ENCODE assay signal across 20 cellular contexts in the genomic region with DNA sequence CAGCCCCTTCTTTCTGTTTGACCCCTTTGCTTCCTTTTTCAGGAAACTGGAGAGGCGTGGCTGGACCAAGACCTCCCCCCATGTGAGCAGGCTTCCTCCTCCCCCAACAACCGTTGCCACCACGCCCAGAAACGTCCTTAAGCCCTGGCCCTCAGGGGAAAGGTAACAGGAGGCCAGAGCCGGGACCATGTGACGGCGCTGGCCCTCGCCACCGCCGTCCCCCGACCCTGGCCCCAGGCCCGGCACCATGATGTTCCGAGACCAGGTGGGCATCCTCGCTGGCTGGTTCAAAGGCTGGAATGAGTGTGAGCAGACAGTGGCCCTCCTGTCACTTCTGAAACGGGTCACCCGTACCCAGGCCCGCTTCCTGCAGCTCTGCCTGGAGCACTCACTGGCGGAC. TPM values are rescaled to one million over a fixed set of nuclear protein-coding genes. Genes with fewer than 3 reads are reported as not detected.
DNase-seq lines count a peak whose midpoint lies in the region; ATAC-seq, FAIRE-seq and TF ChIP-seq lines count a peak whose summit lies in the region.
"Had no signal": no experiment of that assay in that cellular context is flagged by ENCODE, and none has a peak within 500 bp of the region (broad histone marks: within the 10 kb centered on the region; RNA-seq: fewer than 3 reads in every experiment).

No MANE protein-coding gene starts in this region.

- H3K9ac ChIP-seq in K562 (ENCODE audit: insufficient read depth in 1 of 2, low read depth in 2 of 2, low read length in 2 of 2) (peak overlapping the region; percentile 46 to 84), neuronal stem cell (ENCODE audit: low read depth, low read length, poor library complexity) (no peak overlapping the region)

- no TSS peak for BruUV-seq in K562 (replicated peaks; lab: Mats Ljungman, UMichigan)

- H3K79me1 ChIP-seq in neuronal stem cell (ENCODE audit: low read depth, low read length): peaks cover 4% of the 10 kb centered on the region

- TF ChIP-seq CTCF in K562 (IDR thresholded peaks at IDR 0.05 in 2 of 3, conservative IDR thresholded peaks at IDR 0.05 in 1 of 3; ENCODE audit: insufficient read depth in 2 of 3, low read depth in 1 of 3, low read length in 3 of 3): no peak

- no peak overlapping the region for H3K14ac ChIP-seq in neuronal stem cell (ENCODE audit: low read length)

- H3K27me3 Mint-ChIP-seq in CD4-positive, CD25-positive, alpha-beta regulatory T cell: no peaks in the 10 kb centered on the region
- H3K27me3 Mint-ChIP-seq: CD4-positive, alpha-beta T cell had no signal

- H2BK5ac ChIP-seq in neuronal stem cell (ENCODE audit: low read length): no peak overlapping the region

- H2BK15ac ChIP-seq in neuronal stem cell (ENCODE audit: low read length): no peak overlapping the region

- H3K27ac Mint-ChIP-seq in CD4-positive, CD25-positive, alpha-beta regulatory T cell: peak overlapping the region in 2 of 3 donors; percentile 32 to 65
- peak overlapping the region; percentile 23 for H3K27ac Mint-ChIP-seq in stimulated activated effector memory CD8-positive, alpha-beta T cell treated with anti-CD3 and anti-CD28 coated beads, Interleukin-12 subunit alpha, Interleukin-12 subunit beta, amount 100 ng/mL, for 72 hours
- H3K27ac Mint-ChIP-seq: CD4-positive, alpha-beta T cell; HFFc6 had no signal

- H4K20me1 ChIP-seq in K562 (replicated peaks; ENCODE audit: control insufficient read depth, insufficient read depth, low read length): peaks cover 10% of the 10 kb centered on the region; the same call in 1 of the 2 replicates

- no peak overlapping the region for H2BK120ac ChIP-seq in neuronal stem cell (ENCODE audit: low read depth, low read length)

- no peak overlapping the region for H4K91ac ChIP-seq in neuronal stem cell (ENCODE audit: low read depth, low read length, poor library complexity)

- H3K18ac ChIP-seq in neuronal stem cell (ENCODE audit: low read length): no peak overlapping the region

- no peaks in the 10 kb centered on the region for H3K27me3 ChIP-seq in CD4-positive, CD25-positive, alpha-beta regulatory T cell (ENCODE audit: control insufficient read depth, insufficient read depth, low read length)
- H3K27me3 ChIP-seq in K562 (ENCODE audit: control insufficient read depth in 2 of 2, insufficient read depth in 2 of 2, low read length in 2 of 2) (no peaks in the 10 kb centered on the region), neuronal stem cell (ENCODE audit: control insufficient read depth in 3 of 3, insufficient read depth in 3 of 3, low read depth in 1 of 3, low read length in 3 of 3) (no peaks in the 10 kb centered on the region)
- H3K27me3 ChIP-seq: BLaER1 treated with 17β-estradiol and CSF1 and Interleukin-3, amounts not matched to agents 10 nM and 100 nM had no signal

- no peaks in the 10 kb centered on the region for H3K9me3 ChIP-seq in CD4-positive, CD25-positive, alpha-beta regulatory T cell (ENCODE audit: control insufficient read depth in 2 of 2, low read length in 2 of 2)
- H3K9me3 ChIP-seq in K562 (replicated peaks; ENCODE audit: control insufficient read depth, insufficient read depth, low read depth, low read length) (no peaks in the 10 kb centered on the region), neuronal stem cell (replicated peaks in 1 of 2; ENCODE audit: control insufficient read depth in 2 of 2, insufficient read depth in 1 of 2, low read depth in 1 of 2, low read length in 2 of 2) (no peaks in the 10 kb centered on the region)
- H3K9me3 ChIP-seq: BLaER1 treated with 17β-estradiol and CSF1 and Interleukin-3, amounts not matched to agents 10 nM and 100 nM had no signal

- H4K8ac ChIP-seq in neuronal stem cell (ENCODE audit: low read depth, low read length): no peak overlapping the region

- intact Hi-C loops in K562 (cut with micrococcal nuclease): no loop called here

- no peak overlapping the region for H3K4me3 ChIP-seq in CD4-positive, CD25-positive, alpha-beta regulatory T cell (ENCODE audit: low read depth, low read length)
- peak overlapping the region; percentile 21; the same call in 1 of the 2 replicates for H3K4me3 ChIP-seq in K562
- H3K4me3 ChIP-seq in neuronal stem cell (ENCODE audit: low read length in 2 of 2): no peak overlapping the region
- H3K4me3 ChIP-seq: BLaER1 treated with 17β-estradiol and CSF1 and Interleukin-3, amounts not matched to agents 10 nM and 100 nM had no signal

- FAIRE-seq in K562 (lab: Jason Lieb, UNC): peak; percentile 87
- FAIRE-seq: G401.6, GM12891, H1, HTR-8/SVneo had no signal

- no peaks in the 10 kb centered on the region for H3K9me3 Mint-ChIP-seq in CD4-positive, CD25-positive, alpha-beta regulatory T cell
- H3K9me3 Mint-ChIP-seq in stimulated activated effector memory CD8-positive, alpha-beta T cell treated with anti-CD3 and anti-CD28 coated beads, Interleukin-12 subunit alpha, Interleukin-12 subunit beta, amount 100 ng/mL, for 72 hours: no peaks in the 10 kb centered on the region
- H3K9me3 Mint-ChIP-seq: CD4-positive, alpha-beta T cell; HFFc6 had no signal

- ATAC-seq in CD4-positive, CD25-positive, alpha-beta regulatory T cell (ENCODE audit: low read depth in 2 of 2): no peak
- ATAC-seq in K562 (peak; percentile 95), GM21447 (IDR thresholded peaks at IDR 0.05; ENCODE audit: unreplicated experiment) (no peak)
- no peak for ATAC-seq in stimulated activated effector memory CD8-positive, alpha-beta T cell treated with anti-CD3 and anti-CD28 coated beads, Interleukin-12 subunit alpha, Interleukin-12 subunit beta, amount 100 ng/mL, for 72 hours

- DNase-seq in CD4-positive, CD25-positive, alpha-beta regulatory T cell: no peak
- DNase-seq in HUDEP-2 (lab: John Stamatoyannopoulos, UW; ENCODE audit: unreplicated experiment in 76 of 76) (peak in 54 of 76 experiments; percentile 16 to 80 (median 50)), K562 (ENCODE audit: extremely low read depth in 1 of 4, low spot score in 3 of 4) (peak; percentile 83 to 86 (median 83)), T-helper 9 cell (no peak), neuronal stem cell (ENCODE audit: low spot score) (no peak)
- DNase-seq in stimulated activated effector memory CD8-positive, alpha-beta T cell treated with anti-CD3 and anti-CD28 coated beads, Interleukin-12 subunit alpha, Interleukin-12 subunit beta, amount 100 ng/mL, for 72 hours (ENCODE audit: low spot score in 2 of 2): no peak
- DNase-seq: ACHN; CD4-positive, alpha-beta T cell; DMS153; DMS79 treated with DMSO at 0.1 percent for 48 hours; EL; HCEC 1CT; HFFc6 had no signal

- no peak overlapping the region for H3K23ac ChIP-seq in neuronal stem cell (ENCODE audit: low read depth, low read length, poor library complexity)

- H3K4me3 Mint-ChIP-seq in CD4-positive, CD25-positive, alpha-beta regulatory T cell: no peak overlapping the region
- no peak overlapping the region for H3K4me3 Mint-ChIP-seq in stimulated activated effector memory CD8-positive, alpha-beta T cell treated with anti-CD3 and anti-CD28 coated beads, Interleukin-12 subunit alpha, Interleukin-12 subunit beta, amount 100 ng/mL, for 72 hours
- H3K4me3 Mint-ChIP-seq: CD4-positive, alpha-beta T cell; HFFc6 had no signal

- H3K4me1 ChIP-seq in CD4-positive, CD25-positive, alpha-beta regulatory T cell (ENCODE audit: control insufficient read depth, insufficient read depth, low read length, poor library complexity, severe bottlenecking): no peaks in the 10 kb centered on the region
- H3K4me1 ChIP-seq in K562 (replicated peaks in 1 of 2; ENCODE audit: control insufficient read depth in 2 of 2, insufficient read depth in 2 of 2, low read length in 2 of 2) (peaks cover 11 to 37% of the 10 kb centered on the region in 2 experiments), neuronal stem cell (ENCODE audit: control insufficient read depth in 2 of 2, insufficient read depth in 1 of 2, low read depth in 1 of 2, low read length in 2 of 2) (no peaks in the 10 kb centered on the region)

- CTCF ChIA-PET in K562 (lab: Yijun Ruan, JAX; ENCODE audit: low intra/inter-chr PET ratio): no interaction called here

- no peaks in the 10 kb centered on the region for H3K9me1 ChIP-seq in K562 (ENCODE audit: control insufficient read depth, insufficient read depth, low read length)

- peak; percentile 39; the same call in 1 of the 2 replicates for TF ChIP-seq POLR2A in K562 (conservative IDR thresholded peaks at IDR 0.05)

- peak; percentile 53; the same call in 1 of the 2 replicates for TF ChIP-seq EP300 in K562 (IDR thresholded peaks at IDR 0.05; ENCODE audit: low read length)

- no peak overlapping the region for H2AK5ac ChIP-seq in neuronal stem cell (ENCODE audit: low read depth, low read length)

- H2AFZ ChIP-seq in K562 (ENCODE audit: low read depth, low read length) (no peak overlapping the region), neuronal stem cell (ENCODE audit: low read length) (no peak overlapping the region)

- WGBS in K562 (ENCODE audit: insufficient coverage, low coverage, missing lambda C conversion rate): 18% methylated on average over 11 of the region's 18 CpGs
- no CpG with 5 or more reads among the region's 18 CpGs for whole genome bisulfite sequencing in neuronal stem cell (ENCODE audit: extremely low coverage in 2 of 2, insufficient read length in 2 of 2, insufficient replicate concordance in 1 of 2), 2 donors

- peaks cover 57% of the 10 kb centered on the region for H3K36me3 ChIP-seq in CD4-positive, CD25-positive, alpha-beta regulatory T cell (ENCODE audit: control insufficient read depth, insufficient read depth, low read length)
- H3K36me3 ChIP-seq in K562 (ENCODE audit: control insufficient read depth, insufficient read depth, low read length) (peaks cover 88% of the 10 kb centered on the region), neuronal stem cell (replicated peaks in 1 of 2; ENCODE audit: control insufficient read depth in 2 of 2, insufficient read depth in 2 of 2, low read length in 2 of 2) (peaks cover 54 to 92% of the 10 kb centered on the region in 2 donors)

- peaks cover under 1 to 9% (median 6%) of the 10 kb centered on the region in 4 donors for H3K4me1 Mint-ChIP-seq in CD4-positive, CD25-positive, alpha-beta regulatory T cell
- H3K4me1 Mint-ChIP-seq in stimulated activated effector memory CD8-positive, alpha-beta T cell treated with anti-CD3 and anti-CD28 coated beads, Interleukin-12 subunit alpha, Interleukin-12 subunit beta, amount 100 ng/mL, for 72 hours: peaks cover 8% of the 10 kb centered on the region

- H2BK12ac ChIP-seq in neuronal stem cell (ENCODE audit: low read length): no peak overlapping the region

- no peak for TF ChIP-seq RAD21 in K562 (CRISPR knock-in tag; conservative IDR thresholded peaks at IDR 0.05 in 1 of 2, IDR thresholded peaks at IDR 0.05 in 1 of 2)

- H3K79me2 ChIP-seq in K562 (ENCODE audit: control insufficient read depth, insufficient read depth, low read length): peaks cover 56% of the 10 kb centered on the region

- H3K4me2 ChIP-seq in K562 (ENCODE audit: insufficient read depth, low read length) (peak overlapping the region; percentile 65), neuronal stem cell (ENCODE audit: insufficient read depth, low read length, poor library complexity, severe bottlenecking) (no peak overlapping the region)
- H3K4me2 ChIP-seq: BLaER1 treated with 17β-estradiol and CSF1 and Interleukin-3, amounts not matched to agents 10 nM and 100 nM had no signal

- peaks cover 46% of the 10 kb centered on the region for H3K36me3 Mint-ChIP-seq in CD4-positive, CD25-positive, alpha-beta regulatory T cell
- H3K36me3 Mint-ChIP-seq in stimulated activated effector memory CD8-positive, alpha-beta T cell treated with anti-CD3 and anti-CD28 coated beads, Interleukin-12 subunit alpha, Interleukin-12 subunit beta, amount 100 ng/mL, for 72 hours: peaks cover 95% of the 10 kb centered on the region

- POLR2A ChIA-PET in K562 (lab: Yijun Ruan, JAX): interaction anchor here (1.9 to 2.4 kb wide), 2 partner anchors 10 to 34 kb away, joined by 6 to 7 read pairs; partner anchors contain the start of genes MED29 and PAF1

- no peak overlapping the region for H3K4ac ChIP-seq in neuronal stem cell (ENCODE audit: low read length)

- in situ Hi-C loops in K562 (cut with MboI): no loop called here

- H3K27ac ChIP-seq in CD4-positive, CD25-positive, alpha-beta regulatory T cell (ENCODE audit: insufficient read depth, low read length, poor library complexity, severe bottlenecking): no peak overlapping the region
- H3K27ac ChIP-seq in K562 (ENCODE audit: extremely low read depth, low read depth, low read length) (peak overlapping the region; percentile 70), neuronal stem cell (replicated peaks; ENCODE audit: low read length) (no peak overlapping the region)

RNA-seq across cellular contexts. Expression of gene SAMD4B, which starts 14.4 kb away (rescaled TPM):
- 78.9 TPM for total RNA-seq in CD4-positive, CD25-positive, alpha-beta regulatory T cell
- polyA plus RNA-seq in CD4-positive, CD25-positive, alpha-beta regulatory T cell: 1 to 10 TPM; 5.7 to 9.9 (median 6.5) TPM
- 114 and 163 TPM in 2 replicates for total RNA-seq in K562 (2011; cell fraction: chromatin; rRNA removed; ENCODE audit: low replicate concordance)
- 74.5 and 86.1 TPM in 2 replicates for total RNA-seq in K562 (2011; cell fraction: nucleolus; rRNA removed)
- total RNA-seq in K562 (2011; cell fraction: nucleoplasm; rRNA removed): 116 and 164 TPM in 2 replicates
- total RNA-seq in K562 (2014; rRNA removed) (41.1 and 55.2 TPM in 2 replicates), K562 (2014; rRNA removed; fragmentation: Illumina TruSeq; extraction: Trizol) (17.2 and 19.9 TPM in 2 replicates), K562 (2015; rRNA removed; fragmentation: Illumina TruSeq; extraction: Trizol) (38.0 and 42.2 TPM in 2 replicates), K562 (2021) (86.3 and 90.5 TPM in 2 replicates)
- polyA plus RNA-seq in K562 (2011; rRNA removed) (20.9 and 54.2 TPM in 2 replicates), K562 (2014; fragmentation: Illumina TruSeq; extraction: Trizol) (81.8 and 105 TPM in 2 replicates), K562 (2014; fragmentation: Nextera tagmentation; extraction: Ambion mirVana) (1 to 10 TPM; 3.4 to 5.9 TPM), K562 (2014; rRNA removed) (76.4 and 77.0 TPM in 2 replicates)
- 38.5 and 56.2 TPM in 2 replicates for polyA plus RNA-seq in K562 (2011; cell fraction: cytosol; rRNA removed)
- 81.0 and 127 TPM in 2 replicates for polyA plus RNA-seq in K562 (2011; cell fraction: nucleus; rRNA removed)
- polyA plus RNA-seq in K562 (2012): 86.0 and 136 TPM in 2 replicates
- polyA minus RNA-seq in K562 (2011; rRNA and poly(A)+ RNA removed): 22.5 and 27.0 TPM in 2 replicates
- polyA minus RNA-seq in K562 (2011; cell fraction: cytosol; rRNA and poly(A)+ RNA removed): 59.6 and 84.3 TPM in 2 replicates
- 23.4 and 27.1 TPM in 2 replicates for polyA minus RNA-seq in K562 (2011; cell fraction: nucleus; rRNA and poly(A)+ RNA removed)
- 135 TPM for polyA plus RNA-seq in neuronal stem cell (2013, experiment 1 of 2)
- 135 TPM for polyA plus RNA-seq in neuronal stem cell (2013, experiment 2 of 2)

RNA-seq across cellular contexts. Expression of gene GMFG, which starts 20.8 kb away (rescaled TPM):
- 512 TPM for total RNA-seq in CD4-positive, CD25-positive, alpha-beta regulatory T cell
- polyA plus RNA-seq in CD4-positive, CD25-positive, alpha-beta regulatory T cell: 1,000 to 10,000 TPM; 1,343 to 1,906 (median 1,706) TPM
- total RNA-seq in K562 (2011; cell fraction: chromatin; rRNA removed; ENCODE audit: low replicate concordance): 7.6 and 17.2 TPM in 2 replicates
- 11.3 and 11.6 TPM in 2 replicates for total RNA-seq in K562 (2011; cell fraction: nucleolus; rRNA removed)
- total RNA-seq in K562 (2011; cell fraction: nucleoplasm; rRNA removed): 14.4 and 17.5 TPM in 2 replicates
- total RNA-seq in K562 (2014; rRNA removed): 37.1 and 48.4 TPM in 2 replicates
- total RNA-seq in K562 (2014; rRNA removed; fragmentation: Illumina TruSeq; extraction: Trizol): 48.5 and 59.1 TPM in 2 replicates
- 52.8 and 55.6 TPM in 2 replicates for total RNA-seq in K562 (2015; rRNA removed; fragmentation: Illumina TruSeq; extraction: Trizol)
- 51.8 and 58.6 TPM in 2 replicates for total RNA-seq in K562 (2021)
- 91.3 and 101 TPM in 2 replicates for polyA plus RNA-seq in K562 (2011; rRNA removed)
- 45.0 and 75.1 TPM in 2 replicates for polyA plus RNA-seq in K562 (2011; cell fraction: cytosol; rRNA removed)
- 35.8 and 51.3 TPM in 2 replicates for polyA plus RNA-seq in K562 (2011; cell fraction: nucleus; rRNA removed)
- 108 and 198 TPM in 2 replicates for polyA plus RNA-seq in K562 (2012)
- polyA plus RNA-seq in K562 (2014; fragmentation: Illumina TruSeq; extraction: Trizol): 49.0 and 60.2 TPM in 2 replicates
- 100 to 1,000 TPM; 133 to 152 TPM for polyA plus RNA-seq in K562 (2014; fragmentation: Nextera tagmentation; extraction: Ambion mirVana)
- polyA plus RNA-seq in K562 (2014; rRNA removed): 61.3 and 70.7 TPM in 2 replicates
- polyA minus RNA-seq in K562 (2011; rRNA and poly(A)+ RNA removed): 23.5 and 24.2 TPM in 2 replicates
- 8.4 and 10.6 TPM in 2 replicates for polyA minus RNA-seq in K562 (2011; cell fraction: cytosol; rRNA and poly(A)+ RNA removed)
- polyA minus RNA-seq in K562 (2011; cell fraction: nucleus; rRNA and poly(A)+ RNA removed): 2.2 and 9.1 TPM in 2 replicates
- 0.38 TPM for polyA plus RNA-seq in neuronal stem cell (2013, experiment 1 of 2)
- polyA plus RNA-seq in neuronal stem cell (2013, experiment 2 of 2): 0.42 TPM
- total RNA-seq: A172, H1 had no signal

RNA-seq across cellular contexts. Expression of gene PAF1, which starts 34.3 kb away (rescaled TPM):
- 138 TPM for total RNA-seq in CD4-positive, CD25-positive, alpha-beta regulatory T cell
- polyA plus RNA-seq in CD4-positive, CD25-positive, alpha-beta regulatory T cell: 10 to 100 TPM; 35.0 to 46.7 (median 39.0) TPM
- 59.0 and 87.9 TPM in 2 replicates for total RNA-seq in K562 (2011; cell fraction: chromatin; rRNA removed; ENCODE audit: low replicate concordance)
- total RNA-seq in K562 (2011; cell fraction: nucleolus; rRNA removed): 51.6 and 65.2 TPM in 2 replicates
- 40.5 and 40.8 TPM in 2 replicates for total RNA-seq in K562 (2011; cell fraction: nucleoplasm; rRNA removed)
- 41.2 and 50.5 TPM in 2 replicates for total RNA-seq in K562 (2014; rRNA removed)
- total RNA-seq in K562 (2014; rRNA removed; fragmentation: Illumina TruSeq; extraction: Trizol): 22.6 and 23.2 TPM in 2 replicates
- total RNA-seq in K562 (2015; rRNA removed; fragmentation: Illumina TruSeq; extraction: Trizol): 37.0 and 39.8 TPM in 2 replicates
- total RNA-seq in K562 (2021): 30.7 and 33.8 TPM in 2 replicates
- 30.1 and 31.6 TPM in 2 replicates for polyA plus RNA-seq in K562 (2011; rRNA removed)
- polyA plus RNA-seq in K562 (2011; cell fraction: cytosol; rRNA removed): 31.4 and 56.3 TPM in 2 replicates
- polyA plus RNA-seq in K562 (2011; cell fraction: nucleus; rRNA removed): 65.9 and 73.6 TPM in 2 replicates
- 37.5 and 43.8 TPM in 2 replicates for polyA plus RNA-seq in K562 (2012)
- 41.1 and 45.0 TPM in 2 replicates for polyA plus RNA-seq in K562 (2014; fragmentation: Illumina TruSeq; extraction: Trizol)
- polyA plus RNA-seq in K562 (2014; fragmentation: Nextera tagmentation; extraction: Ambion mirVana): 1 to 10 TPM; 1.5 to 1.7 TPM
- polyA plus RNA-seq in K562 (2014; rRNA removed): 32.4 and 43.5 TPM in 2 replicates
- 38.6 and 43.3 TPM in 2 replicates for polyA minus RNA-seq in K562 (2011; rRNA and poly(A)+ RNA removed)
- 21.1 and 21.3 TPM in 2 replicates for polyA minus RNA-seq in K562 (2011; cell fraction: cytosol; rRNA and poly(A)+ RNA removed)
- 33.7 and 58.5 TPM in 2 replicates for polyA minus RNA-seq in K562 (2011; cell fraction: nucleus; rRNA and poly(A)+ RNA removed)
- 29.8 TPM for polyA plus RNA-seq in neuronal stem cell (2013, experiment 1 of 2)
- 30.0 TPM for polyA plus RNA-seq in neuronal stem cell (2013, experiment 2 of 2)

RNA-seq across cellular contexts. Expression of gene MED29, which starts 34.5 kb away (rescaled TPM):
- 65.6 TPM for total RNA-seq in CD4-positive, CD25-positive, alpha-beta regulatory T cell
- polyA plus RNA-seq in CD4-positive, CD25-positive, alpha-beta regulatory T cell: 10 to 100 TPM; 53.6 to 61.4 (median 57.9) TPM
- 7.8 and 14.7 TPM in 2 replicates for total RNA-seq in K562 (2011; cell fraction: chromatin; rRNA removed; ENCODE audit: low replicate concordance)
- 12.0 and 12.7 TPM in 2 replicates for total RNA-seq in K562 (2011; cell fraction: nucleolus; rRNA removed)
- 13.0 and 17.4 TPM in 2 replicates for total RNA-seq in K562 (2011; cell fraction: nucleoplasm; rRNA removed)
- total RNA-seq in K562 (2014; rRNA removed): 16.0 and 22.6 TPM in 2 replicates
- 7.0 and 7.2 TPM in 2 replicates for total RNA-seq in K562 (2014; rRNA removed; fragmentation: Illumina TruSeq; extraction: Trizol)
- total RNA-seq in K562 (2015; rRNA removed; fragmentation: Illumina TruSeq; extraction: Trizol): 11.2 and 11.7 TPM in 2 replicates
- 17.3 and 18.0 TPM in 2 replicates for total RNA-seq in K562 (2021)
- polyA plus RNA-seq in K562 (2011; rRNA removed): 11.7 and 12.4 TPM in 2 replicates
- 18.4 and 30.0 TPM in 2 replicates for polyA plus RNA-seq in K562 (2011; cell fraction: cytosol; rRNA removed)
- polyA plus RNA-seq in K562 (2011; cell fraction: nucleus; rRNA removed): 5.3 and 8.7 TPM in 2 replicates
- 14.0 and 19.0 TPM in 2 replicates for polyA plus RNA-seq in K562 (2012)
- polyA plus RNA-seq in K562 (2014; fragmentation: Illumina TruSeq; extraction: Trizol): 18.0 and 19.2 TPM in 2 replicates
- 1 to 10 TPM; 1.8 to 2.8 TPM for polyA plus RNA-seq in K562 (2014; fragmentation: Nextera tagmentation; extraction: Ambion mirVana)
- 15.1 and 22.5 TPM in 2 replicates for polyA plus RNA-seq in K562 (2014; rRNA removed)
- polyA minus RNA-seq in K562 (2011; rRNA and poly(A)+ RNA removed): 6.4 and 10.6 TPM in 2 replicates
- 5.9 and 9.0 TPM in 2 replicates for polyA minus RNA-seq in K562 (2011; cell fraction: cytosol; rRNA and poly(A)+ RNA removed)
- 15.9 and 16.3 TPM in 2 replicates for polyA minus RNA-seq in K562 (2011; cell fraction: nucleus; rRNA and poly(A)+ RNA removed)
- polyA plus RNA-seq in neuronal stem cell (2013, experiment 1 of 2): 34.2 TPM
- polyA plus RNA-seq in neuronal stem cell (2013, experiment 2 of 2): 32.9 TPM

RNA-seq across cellular contexts. Expression of gene LRFN1, which starts 36.0 kb away (rescaled TPM):
- 4.9 TPM for total RNA-seq in CD4-positive, CD25-positive, alpha-beta regulatory T cell
- 1 to 10 TPM; 2.1 to 4.9 (median 3.1) TPM for polyA plus RNA-seq in CD4-positive, CD25-positive, alpha-beta regulatory T cell
- total RNA-seq in K562 (2011; cell fraction: chromatin; rRNA removed; ENCODE audit: low replicate concordance): 2.3 and 5.9 TPM in 2 replicates
- total RNA-seq in K562 (2011; cell fraction: nucleolus; rRNA removed): 10.0 and 11.3 TPM in 2 replicates
- 5.9 and 6.6 TPM in 2 replicates for total RNA-seq in K562 (2011; cell fraction: nucleoplasm; rRNA removed)
- total RNA-seq in K562 (2014; rRNA removed) (3.8 and 5.0 TPM in 2 replicates), K562 (2014; rRNA removed; fragmentation: Illumina TruSeq; extraction: Trizol) (0.44 and 0.45 TPM in 2 replicates), K562 (2015; rRNA removed; fragmentation: Illumina TruSeq; extraction: Trizol) (1.1 and 1.3 TPM in 2 replicates), K562 (2021) (10.6 and 10.7 TPM in 2 replicates)
- polyA plus RNA-seq in K562 (2011; rRNA removed) (0.52 and 1.0 TPM in 2 replicates), K562 (2014; fragmentation: Illumina TruSeq; extraction: Trizol) (1.3 and 2.1 TPM in 2 replicates), K562 (2014; fragmentation: Nextera tagmentation; extraction: Ambion mirVana) (under 1 TPM; 0.13 TPM), K562 (2014; rRNA removed) (3.9 and 4.6 TPM in 2 replicates)
- 1.9 and 4.7 TPM in 2 replicates for polyA plus RNA-seq in K562 (2011; cell fraction: cytosol; rRNA removed)
- 2.7 and 3.9 TPM in 2 replicates for polyA plus RNA-seq in K562 (2011; cell fraction: nucleus; rRNA removed)
- 4.1 and 4.7 TPM in 2 replicates for polyA plus RNA-seq in K562 (2012)
- polyA minus RNA-seq in K562 (2011; rRNA and poly(A)+ RNA removed): 0.98 and 1.0 TPM in 2 replicates
- 2.8 and 5.5 TPM in 2 replicates for polyA minus RNA-seq in K562 (2011; cell fraction: cytosol; rRNA and poly(A)+ RNA removed)
- polyA minus RNA-seq in K562 (2011; cell fraction: nucleus; rRNA and poly(A)+ RNA removed): 2.7 and 3.8 TPM in 2 replicates
- polyA plus RNA-seq in neuronal stem cell (2013, experiment 1 of 2): 8.3 TPM
- 7.4 TPM for polyA plus RNA-seq in neuronal stem cell (2013, experiment 2 of 2)

Comparison
In these comparisons a context has a peak if more than half of its experiments do, and no peak if none do; other contexts are left out.
1. DNase-seq: peak in HUDEP-2 (54 of 76) and K562 (4 of 4); none in CD4-positive, CD25-positive, alpha-beta regulatory T cell (0 of 3), stimulated activated effector memory CD8-positive, alpha-beta T cell treated with anti-CD3 and anti-CD28 coated beads, Interleukin-12 subunit alpha, Interleukin-12 subunit beta, amount 100 ng/mL, for 72 hours (0 of 2), T-helper 9 cell (single experiment) and neuronal stem cell (single experiment).